ENCODE assay signal across 19 cellular contexts in the genomic region with DNA sequence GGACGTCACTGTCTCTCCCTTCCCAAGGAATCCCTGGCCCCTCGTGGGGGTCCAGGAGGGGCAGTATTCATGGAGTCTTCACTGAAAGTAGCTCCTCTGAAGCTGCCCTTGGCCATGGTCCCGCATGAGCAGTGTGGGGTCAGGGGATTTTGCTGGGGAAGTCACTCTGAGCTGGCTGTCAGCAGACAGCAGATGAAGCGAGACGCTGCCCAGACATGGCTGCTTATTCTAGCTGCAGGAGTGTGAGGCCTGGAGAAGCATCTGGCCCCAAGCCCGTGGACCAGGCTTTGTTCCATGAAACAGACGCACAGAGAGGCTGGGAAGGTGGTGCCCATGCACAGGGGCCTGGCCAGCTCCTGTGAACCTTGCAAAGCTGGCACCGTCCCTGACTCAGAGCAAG. TPM values are rescaled to one million over a fixed set of nuclear protein-coding genes. Genes with fewer than 3 reads are reported as not detected.
A peak's percentile ranks its signal among the peaks of the same experiment; 100 is the strongest.
DNase-seq lines count a peak whose midpoint lies in the region; ATAC-seq and TF ChIP-seq lines count a peak whose summit lies in the region.
"Had no signal": no experiment of that assay in that cellular context is flagged by ENCODE, and none has a peak within 500 bp of the region (broad histone marks: within the 10 kb centered on the region; RNA-seq: fewer than 3 reads in every experiment).

No MANE protein-coding gene starts in this region.

- TF ChIP-seq CTCF in GM12865 (IDR thresholded peaks at IDR 0.05; ENCODE audit: insufficient read depth, low read depth, low read length, missing control alignments) (no peak), SK-N-SH (IDR thresholded peaks at IDR 0.05) (no peak), heart right ventricle (IDR thresholded peaks at IDR 0.05) (no peak)
- no peak for TF ChIP-seq CTCF in CD4-positive, alpha-beta T cell (IDR thresholded peaks at IDR 0.05)

- no peak for TF ChIP-seq RAD21 in SK-N-SH (IDR thresholded peaks at IDR 0.05; ENCODE audit: low read length)

- H3K27me3 ChIP-seq in SK-N-SH (ENCODE audit: insufficient read depth) (no peaks in the 10 kb centered on the region; the same call in 1 of the 2 replicates), heart right ventricle (no peaks in the 10 kb centered on the region)
- no peaks in the 10 kb centered on the region for H3K27me3 ChIP-seq in CD4-positive, alpha-beta T cell (ENCODE audit: control insufficient read depth, insufficient read depth, low read length)
- H3K27me3 ChIP-seq: Peyer's patch had no signal

- H3K36me3 Mint-ChIP-seq in CD4-positive, alpha-beta T cell (ENCODE audit: low read depth) = no peaks in the 10 kb centered on the region
- H3K36me3 Mint-ChIP-seq: activated CD4-positive, alpha-beta memory T cell treated with anti-CD3 and anti-CD28 coated beads for 36 hours had no signal

- DNase-seq in GM12865 (ENCODE audit: low read depth) (peak; percentile 28), SK-N-SH (peak; percentile 88), heart right ventricle (peak; percentile 67 to 71), posterior vena cava (ENCODE audit: low spot score) (peak; percentile 82), NCI-H526 (lab: John Stamatoyannopoulos, UW) (no peak)
- no peak for DNase-seq in CD4-positive, alpha-beta T cell
- DNase-seq in stimulated activated naive CD4-positive, alpha-beta T cell treated with Interleukin-2 at 50 U/mL for 16 hours (lab: John Stamatoyannopoulos, UW) = no peak
- DNase-seq: activated CD4-positive, alpha-beta memory T cell treated with anti-CD3 and anti-CD28 coated beads for 36 hours; effector CD4-positive, alpha-beta T cell; GF-D8; HCEC 1CT; KG1; NCI-H1048; NCI-H748 treated with DMSO at 0.1 percent for 48 hours; Peyer's patch; stimulated activated CD4-positive, alpha-beta T cell treated with anti-CD3 and anti-CD28 coated beads, Interleukin-2, amount 100 ng/mL, for 24 hours had no signal

- CTCF ChIA-PET in SK-N-SH (lab: Yijun Ruan, JAX) = interaction anchor here (0.8 to 2.1 kb wide), 5 partner anchors 14 to 317 kb away, joined by 3 to 5 read pairs (median 3); no protein-coding TSS in a partner anchor
- CTCF ChIA-PET in CD4-positive, alpha-beta T cell (lab: Charles Lee) = no interaction called here

- no peaks in the 10 kb centered on the region for H4K20me1 ChIP-seq in SK-N-SH (ENCODE audit: insufficient read depth)

- no peak overlapping the region for H3K4me3 ChIP-seq in GM12865 (ENCODE audit: low read depth, low read length)
- H3K4me3 ChIP-seq in SK-N-SH (ENCODE audit: low read depth in 2 of 2, low read length in 1 of 2) = no peak overlapping the region
- H3K4me3 ChIP-seq in heart right ventricle = no peak overlapping the region
- H3K4me3 ChIP-seq: Peyer's patch, suprapubic skin had no signal

- H3K9me2 ChIP-seq in SK-N-SH = no peaks in the 10 kb centered on the region

- no peaks in the 10 kb centered on the region for H3K9me3 Mint-ChIP-seq in CD4-positive, alpha-beta T cell
- H3K9me3 Mint-ChIP-seq: activated CD4-positive, alpha-beta memory T cell treated with anti-CD3 and anti-CD28 coated beads for 36 hours; activated T-helper 1 cell treated with anti-CD3 and anti-CD28 coated beads, Interleukin-12 subunit alpha, Interleukin-12 subunit beta, Interleukin-2, Interleukin-4 antibody, amounts not matched to agents 30 ng/mL and 10 ng/mL and 1 ng/mL, durations not matched to agents 14 hours and 24 hours and 36 hours had no signal

- no peaks in the 10 kb centered on the region for H3K36me3 ChIP-seq in SK-N-SH (replicated peaks in 1 of 2; ENCODE audit: control insufficient read depth in 1 of 2, insufficient read depth in 2 of 2, low read length in 1 of 2)
- H3K36me3 ChIP-seq in heart right ventricle = peaks cover 0 to 8% (median 0%) of the 10 kb centered on the region in 9 donors
- H3K36me3 ChIP-seq: suprapubic skin had no signal

- POLR2A ChIA-PET in SK-N-SH (lab: Yijun Ruan, JAX) = interaction anchor here (0.9 to 1.0 kb wide), 2 partner anchors 30 to 156 kb away, joined by 3 read pairs; a partner anchor contains a TSS
- POLR2A ChIA-PET in CD4-positive, alpha-beta T cell (lab: Charles Lee) = no interaction called here

- H3F3A ChIP-seq in SK-N-SH (replicated peaks; ENCODE audit: insufficient read depth) = peaks cover 6% of the 10 kb centered on the region

- H3K9ac ChIP-seq in SK-N-SH = no peak overlapping the region

- WGBS in SK-N-SH (ENCODE audit: low lambda C conversion rate) = 100% methylated on average over 2 of the region's 8 CpGs
- WGBS in heart right ventricle, 2 donors = 33 to 46% methylated on average over 8 of the region's 8 CpGs

- no peak overlapping the region for H3K27ac Mint-ChIP-seq in CD4-positive, alpha-beta T cell
- H3K27ac Mint-ChIP-seq: activated CD4-positive, alpha-beta memory T cell treated with anti-CD3 and anti-CD28 coated beads for 36 hours; activated T-helper 1 cell treated with anti-CD3 and anti-CD28 coated beads, Interleukin-12 subunit alpha, Interleukin-12 subunit beta, Interleukin-2, Interleukin-4 antibody, amounts not matched to agents 30 ng/mL and 10 ng/mL and 1 ng/mL, durations not matched to agents 14 hours and 24 hours and 36 hours had no signal

- peak overlapping the region in 1 of 2 experiments; percentile 91; a peak in 2 of 4 replicates for H3K27ac ChIP-seq in SK-N-SH (ENCODE audit: low read depth in 2 of 2, low read length in 1 of 2)
- H3K27ac ChIP-seq in heart right ventricle = peak overlapping the region in 3 of 10 donors; percentile 7 to 31 (median 16)
- no peak overlapping the region for H3K27ac ChIP-seq in CD4-positive, alpha-beta T cell (ENCODE audit: low read depth, low read length)
- H3K27ac ChIP-seq: Peyer's patch, suprapubic skin had no signal

- no peak overlapping the region for H2AFZ ChIP-seq in SK-N-SH (ENCODE audit: low read depth)

- peaks cover 14% of the 10 kb centered on the region for H3K27me3 Mint-ChIP-seq in CD4-positive, alpha-beta T cell

- ATAC-seq in heart right ventricle (peak; percentile 61 to 88 (median 78)), HG02798 (IDR thresholded peaks at IDR 0.05; ENCODE audit: poor library complexity, unreplicated experiment) (no peak)
- ATAC-seq in CD4-positive, alpha-beta T cell (ENCODE audit: poor library complexity) = no peak

- H3K9me3 ChIP-seq in SK-N-SH (no peaks in the 10 kb centered on the region), heart right ventricle (no peaks in the 10 kb centered on the region)
- no peaks in the 10 kb centered on the region for H3K9me3 ChIP-seq in CD4-positive, alpha-beta T cell (ENCODE audit: control insufficient read depth, low read length)
- H3K9me3 ChIP-seq: Peyer's patch, suprapubic skin had no signal

- H3K4me1 ChIP-seq in SK-N-SH (ENCODE audit: control insufficient read depth in 1 of 2, insufficient read depth in 2 of 2, low read depth in 1 of 2, low read length in 1 of 2) (peaks cover 21 to 62% of the 10 kb centered on the region in 2 experiments), heart right ventricle (peaks cover 2 to 35% (median 19%) of the 10 kb centered on the region in 9 donors)

- no peaks in the 10 kb centered on the region for H3K4me1 Mint-ChIP-seq in CD4-positive, alpha-beta T cell (ENCODE audit: low read depth)

- no peaks in the 10 kb centered on the region for H3K79me2 ChIP-seq in SK-N-SH (ENCODE audit: insufficient read depth)

- intact Hi-C loops in heart right ventricle (cut with DNase I) (no loop called here), posterior vena cava (cut with DNase I) (no loop called here)
- intact Hi-C loops in CD4-positive, alpha-beta T cell (cut with DNase I, micrococcal nuclease) = no loop called here

- H3K4me2 ChIP-seq in SK-N-SH = no peak overlapping the region

- TF ChIP-seq EP300 in SK-N-SH (IDR thresholded peaks at IDR 0.05; ENCODE audit: borderline replicate concordance in 1 of 2, low read depth in 1 of 2, low read length in 1 of 2) = peak in 1 of 2 experiments; percentile 86; a peak in 2 of 4 replicates

- no peak overlapping the region for H3K4me3 Mint-ChIP-seq in CD4-positive, alpha-beta T cell
- H3K4me3 Mint-ChIP-seq: activated CD4-positive, alpha-beta memory T cell treated with anti-CD3 and anti-CD28 coated beads for 36 hours; activated T-helper 1 cell treated with anti-CD3 and anti-CD28 coated beads, Interleukin-12 subunit alpha, Interleukin-12 subunit beta, Interleukin-2, Interleukin-4 antibody, amounts not matched to agents 30 ng/mL and 10 ng/mL and 1 ng/mL, durations not matched to agents 14 hours and 24 hours and 36 hours had no signal

TF ChIP-seq in SK-N-SH, 30 proteins besides CTCF, POLR2A, EP300 and RAD21 (continues in another document):
- TF ChIP-seq, protein P1, sequence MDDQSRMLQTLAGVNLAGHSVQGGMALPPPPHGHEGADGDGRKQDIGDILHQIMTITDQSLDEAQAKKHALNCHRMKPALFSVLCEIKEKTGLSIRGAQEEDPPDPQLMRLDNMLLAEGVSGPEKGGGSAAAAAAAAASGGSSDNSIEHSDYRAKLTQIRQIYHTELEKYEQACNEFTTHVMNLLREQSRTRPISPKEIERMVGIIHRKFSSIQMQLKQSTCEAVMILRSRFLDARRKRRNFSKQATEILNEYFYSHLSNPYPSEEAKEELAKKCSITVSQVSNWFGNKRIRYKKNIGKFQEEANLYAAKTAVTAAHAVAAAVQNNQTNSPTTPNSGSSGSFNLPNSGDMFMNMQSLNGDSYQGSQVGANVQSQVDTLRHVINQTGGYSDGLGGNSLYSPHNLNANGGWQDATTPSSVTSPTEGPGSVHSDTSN (IDR thresholded peaks at IDR 0.05) = peak; percentile 30; the same call in 1 of the 2 replicates
- TF ChIP-seq FOSL2 (IDR thresholded peaks at IDR 0.05; ENCODE audit: borderline replicate concordance, low read depth) (no peak), ELF1 (IDR thresholded peaks at IDR 0.05) (no peak), POLR2AphosphoS5 (IDR thresholded peaks at IDR 0.05; ENCODE audit: low read depth, low read length) (peak; percentile 23; the same call in 1 of the 2 replicates), SMC3 (IDR thresholded peaks at IDR 0.05; ENCODE audit: low read depth, low read length) (no peak), GABPA (IDR thresholded peaks at IDR 0.05; ENCODE audit: low read depth) (no peak), RCOR1 (IDR thresholded peaks at IDR 0.05; ENCODE audit: low read length) (peak; percentile 97), TCF12 (IDR thresholded peaks at IDR 0.05) (peak; percentile 87), FOXM1 (IDR thresholded peaks at IDR 0.05; ENCODE audit: low read depth) (no peak), NRF1 (IDR thresholded peaks at IDR 0.05; ENCODE audit: low read depth, low read length) (no peak), GATA2 (CRISPR knock-in tag; IDR thresholded peaks at IDR 0.05) (no peak)

RNA-seq across cellular contexts. Expression of a gene that starts 21.5 kb away (rescaled TPM):
- 0.49 and 0.59 TPM in 2 replicates for polyA plus RNA-seq in SK-N-SH (2012; rRNA removed)
- 0.34 and 0.84 TPM in 2 replicates for polyA plus RNA-seq in SK-N-SH (2012; cell fraction: cytosol; rRNA removed)
- 0.29 TPM in 2 replicates for polyA plus RNA-seq in SK-N-SH (2012; cell fraction: nucleus; rRNA removed)
- 100 to 1,000 TPM in 1 of 10 donors, 10 to 100 TPM in 9; 27.4 to 116 (median 41.5) TPM for total RNA-seq in heart right ventricle
- 100 to 1,000 TPM in 1 of 2 donors, 10 to 100 TPM in 1; 74.9 to 147 TPM for polyA plus RNA-seq in heart right ventricle
- 100 to 1,000 TPM; 106 to 118 TPM for total RNA-seq in posterior vena cava
- not detected for total RNA-seq in CD4-positive, alpha-beta T cell

Comparison
In these comparisons a context has a peak if more than half of its experiments do, and no peak if none do; other contexts are left out.
1. DNase-seq: peak in GM12865 (single experiment), SK-N-SH (single experiment), heart right ventricle (2 of 2) and posterior vena cava (single experiment); none in CD4-positive, alpha-beta T cell (0 of 10), NCI-H526 (0 of 2) and stimulated activated naive CD4-positive, alpha-beta T cell treated with Interleukin-2 at 50 U/mL for 16 hours (single experiment).
2. ATAC-seq: peak in heart right ventricle (8 of 8); none in CD4-positive, alpha-beta T cell (single experiment) and HG02798 (single experiment).
3. RNA of a gene that starts 21.5 kb away (total RNA-seq): 106 to 118 TPM in posterior vena cava and 27.4 to 116 TPM in heart right ventricle; not detected in CD4-positive, alpha-beta T cell; every median in the first group is over 10 times any median in the second.